In the genomic region with DNA sequence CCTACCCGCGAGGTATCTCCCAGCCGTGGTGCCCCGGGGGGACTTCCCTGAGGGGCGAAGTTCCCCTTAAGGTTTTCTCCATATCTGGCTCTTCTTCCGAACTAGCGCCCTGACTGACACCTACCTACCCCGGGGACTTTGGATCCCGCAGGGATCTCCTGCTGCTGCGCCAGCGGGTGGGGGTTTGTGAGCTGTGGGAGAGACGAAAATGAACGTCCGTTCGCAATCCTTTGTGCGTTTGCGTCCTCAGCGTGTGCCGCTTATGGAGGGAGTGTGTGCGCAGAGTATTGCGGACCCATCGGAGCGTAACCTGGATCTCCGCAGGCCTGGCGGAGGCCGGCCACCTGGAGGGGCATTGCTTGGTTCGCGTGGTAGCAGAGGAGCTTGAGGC, we compare ENCODE assay signal across 1 cellular context.
TF ChIP-seq lines count a peak whose summit lies in the region.

No MANE protein-coding gene starts in this region.

TF ChIP-seq in HEK293, 187 proteins besides CTCF, POLR2A, EP300 and RAD21 (continued from another document):
- TF ChIP-seq KLF16 (tag by site-specific recombination; IDR thresholded peaks at IDR 0.05) (no peak), HOXA7 (CRISPR knock-in tag; IDR thresholded peaks at IDR 0.05; ENCODE audit: borderline replicate concordance) (no peak), ZFP69B (tag by site-specific recombination; IDR thresholded peaks at IDR 0.05) (no peak), ZNF16 (tag by site-specific recombination; IDR thresholded peaks at IDR 0.05; ENCODE audit: low read depth) (no peak), ZNF624 (tag by site-specific recombination; IDR thresholded peaks at IDR 0.05) (no peak), ZNF140 (tag by site-specific recombination; IDR thresholded peaks at IDR 0.05) (no peak), ZNF529 (tag by site-specific recombination; IDR thresholded peaks at IDR 0.05; ENCODE audit: insufficient replicate concordance) (no peak), OVOL3 (tag by site-specific recombination; IDR thresholded peaks at IDR 0.05) (no peak), ZNF677 (tag by site-specific recombination; IDR thresholded peaks at IDR 0.05) (no peak)
- TF ChIP-seq, protein P1, sequence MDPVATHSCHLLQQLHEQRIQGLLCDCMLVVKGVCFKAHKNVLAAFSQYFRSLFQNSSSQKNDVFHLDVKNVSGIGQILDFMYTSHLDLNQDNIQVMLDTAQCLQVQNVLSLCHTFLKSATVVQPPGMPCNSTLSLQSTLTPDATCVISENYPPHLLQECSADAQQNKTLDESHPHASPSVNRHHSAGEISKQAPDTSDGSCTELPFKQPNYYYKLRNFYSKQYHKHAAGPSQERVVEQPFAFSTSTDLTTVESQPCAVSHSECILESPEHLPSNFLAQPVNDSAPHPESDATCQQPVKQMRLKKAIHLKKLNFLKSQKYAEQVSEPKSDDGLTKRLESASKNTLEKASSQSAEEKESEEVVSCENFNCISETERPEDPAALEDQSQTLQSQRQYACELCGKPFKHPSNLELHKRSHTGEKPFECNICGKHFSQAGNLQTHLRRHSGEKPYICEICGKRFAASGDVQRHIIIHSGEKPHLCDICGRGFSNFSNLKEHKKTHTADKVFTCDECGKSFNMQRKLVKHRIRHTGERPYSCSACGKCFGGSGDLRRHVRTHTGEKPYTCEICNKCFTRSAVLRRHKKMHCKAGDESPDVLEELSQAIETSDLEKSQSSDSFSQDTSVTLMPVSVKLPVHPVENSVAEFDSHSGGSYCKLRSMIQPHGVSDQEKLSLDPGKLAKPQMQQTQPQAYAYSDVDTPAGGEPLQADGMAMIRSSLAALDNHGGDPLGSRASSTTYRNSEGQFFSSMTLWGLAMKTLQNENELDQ (tag by site-specific recombination; IDR thresholded peaks at IDR 0.05; ENCODE audit: low read depth): no peak
- TF ChIP-seq, protein P2, sequence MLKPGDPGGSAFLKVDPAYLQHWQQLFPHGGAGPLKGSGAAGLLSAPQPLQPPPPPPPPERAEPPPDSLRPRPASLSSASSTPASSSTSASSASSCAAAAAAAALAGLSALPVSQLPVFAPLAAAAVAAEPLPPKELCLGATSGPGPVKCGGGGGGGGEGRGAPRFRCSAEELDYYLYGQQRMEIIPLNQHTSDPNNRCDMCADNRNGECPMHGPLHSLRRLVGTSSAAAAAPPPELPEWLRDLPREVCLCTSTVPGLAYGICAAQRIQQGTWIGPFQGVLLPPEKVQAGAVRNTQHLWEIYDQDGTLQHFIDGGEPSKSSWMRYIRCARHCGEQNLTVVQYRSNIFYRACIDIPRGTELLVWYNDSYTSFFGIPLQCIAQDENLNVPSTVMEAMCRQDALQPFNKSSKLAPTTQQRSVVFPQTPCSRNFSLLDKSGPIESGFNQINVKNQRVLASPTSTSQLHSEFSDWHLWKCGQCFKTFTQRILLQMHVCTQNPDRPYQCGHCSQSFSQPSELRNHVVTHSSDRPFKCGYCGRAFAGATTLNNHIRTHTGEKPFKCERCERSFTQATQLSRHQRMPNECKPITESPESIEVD (tag by site-specific recombination; IDR thresholded peaks at IDR 0.05): no peak
- TF ChIP-seq, protein P3, sequence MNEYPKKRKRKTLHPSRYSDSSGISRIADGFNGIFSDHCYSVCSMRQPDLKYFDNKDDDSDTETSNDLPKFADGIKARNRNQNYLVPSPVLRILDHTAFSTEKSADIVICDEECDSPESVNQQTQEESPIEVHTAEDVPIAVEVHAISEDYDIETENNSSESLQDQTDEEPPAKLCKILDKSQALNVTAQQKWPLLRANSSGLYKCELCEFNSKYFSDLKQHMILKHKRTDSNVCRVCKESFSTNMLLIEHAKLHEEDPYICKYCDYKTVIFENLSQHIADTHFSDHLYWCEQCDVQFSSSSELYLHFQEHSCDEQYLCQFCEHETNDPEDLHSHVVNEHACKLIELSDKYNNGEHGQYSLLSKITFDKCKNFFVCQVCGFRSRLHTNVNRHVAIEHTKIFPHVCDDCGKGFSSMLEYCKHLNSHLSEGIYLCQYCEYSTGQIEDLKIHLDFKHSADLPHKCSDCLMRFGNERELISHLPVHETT (tag by site-specific recombination; IDR thresholded peaks at IDR 0.05): no peak
- TF ChIP-seq, protein P4, sequence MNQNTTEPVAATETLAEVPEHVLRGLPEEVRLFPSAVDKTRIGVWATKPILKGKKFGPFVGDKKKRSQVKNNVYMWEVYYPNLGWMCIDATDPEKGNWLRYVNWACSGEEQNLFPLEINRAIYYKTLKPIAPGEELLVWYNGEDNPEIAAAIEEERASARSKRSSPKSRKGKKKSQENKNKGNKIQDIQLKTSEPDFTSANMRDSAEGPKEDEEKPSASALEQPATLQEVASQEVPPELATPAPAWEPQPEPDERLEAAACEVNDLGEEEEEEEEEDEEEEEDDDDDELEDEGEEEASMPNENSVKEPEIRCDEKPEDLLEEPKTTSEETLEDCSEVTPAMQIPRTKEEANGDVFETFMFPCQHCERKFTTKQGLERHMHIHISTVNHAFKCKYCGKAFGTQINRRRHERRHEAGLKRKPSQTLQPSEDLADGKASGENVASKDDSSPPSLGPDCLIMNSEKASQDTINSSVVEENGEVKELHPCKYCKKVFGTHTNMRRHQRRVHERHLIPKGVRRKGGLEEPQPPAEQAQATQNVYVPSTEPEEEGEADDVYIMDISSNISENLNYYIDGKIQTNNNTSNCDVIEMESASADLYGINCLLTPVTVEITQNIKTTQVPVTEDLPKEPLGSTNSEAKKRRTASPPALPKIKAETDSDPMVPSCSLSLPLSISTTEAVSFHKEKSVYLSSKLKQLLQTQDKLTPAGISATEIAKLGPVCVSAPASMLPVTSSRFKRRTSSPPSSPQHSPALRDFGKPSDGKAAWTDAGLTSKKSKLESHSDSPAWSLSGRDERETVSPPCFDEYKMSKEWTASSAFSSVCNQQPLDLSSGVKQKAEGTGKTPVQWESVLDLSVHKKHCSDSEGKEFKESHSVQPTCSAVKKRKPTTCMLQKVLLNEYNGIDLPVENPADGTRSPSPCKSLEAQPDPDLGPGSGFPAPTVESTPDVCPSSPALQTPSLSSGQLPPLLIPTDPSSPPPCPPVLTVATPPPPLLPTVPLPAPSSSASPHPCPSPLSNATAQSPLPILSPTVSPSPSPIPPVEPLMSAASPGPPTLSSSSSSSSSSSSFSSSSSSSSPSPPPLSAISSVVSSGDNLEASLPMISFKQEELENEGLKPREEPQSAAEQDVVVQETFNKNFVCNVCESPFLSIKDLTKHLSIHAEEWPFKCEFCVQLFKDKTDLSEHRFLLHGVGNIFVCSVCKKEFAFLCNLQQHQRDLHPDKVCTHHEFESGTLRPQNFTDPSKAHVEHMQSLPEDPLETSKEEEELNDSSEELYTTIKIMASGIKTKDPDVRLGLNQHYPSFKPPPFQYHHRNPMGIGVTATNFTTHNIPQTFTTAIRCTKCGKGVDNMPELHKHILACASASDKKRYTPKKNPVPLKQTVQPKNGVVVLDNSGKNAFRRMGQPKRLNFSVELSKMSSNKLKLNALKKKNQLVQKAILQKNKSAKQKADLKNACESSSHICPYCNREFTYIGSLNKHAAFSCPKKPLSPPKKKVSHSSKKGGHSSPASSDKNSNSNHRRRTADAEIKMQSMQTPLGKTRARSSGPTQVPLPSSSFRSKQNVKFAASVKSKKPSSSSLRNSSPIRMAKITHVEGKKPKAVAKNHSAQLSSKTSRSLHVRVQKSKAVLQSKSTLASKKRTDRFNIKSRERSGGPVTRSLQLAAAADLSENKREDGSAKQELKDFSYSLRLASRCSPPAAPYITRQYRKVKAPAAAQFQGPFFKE (tag by site-specific recombination; IDR thresholded peaks at IDR 0.05; ENCODE audit: borderline replicate concordance): no peak
TF ChIP-seq in HEK293: peak in this region for 11.
